Comparison of ENCODE assay signal across 1 cellular context in genomic region chr3:184300377-184300717, GRCh38.
TF ChIP-seq lines count a peak whose summit lies in the region.

No MANE protein-coding gene starts in this region.

TF ChIP-seq in K562, 482 proteins besides CTCF, POLR2A, EP300 and RAD21:
- TF ChIP-seq ILF3 (IDR thresholded peaks at IDR 0.05; ENCODE audit: borderline replicate concordance) (no peak), NFYB (IDR thresholded peaks at IDR 0.05; ENCODE audit: extremely low read depth, insufficient read length) (no peak), ZNF224 (CRISPR knock-in tag; IDR thresholded peaks at IDR 0.05) (0 out of 2 replicates have a peak, but pooled peaks have one; percentile 22), ZNF232 (CRISPR knock-in tag; IDR thresholded peaks at IDR 0.05) (no peak), NR0B1 (IDR thresholded peaks at IDR 0.05; ENCODE audit: partially characterized antibody) (no peak), ZNF24 (IDR thresholded peaks at IDR 0.05) (no peak), TBL1XR1 (IDR thresholded peaks at IDR 0.05; ENCODE audit: low read length in 2 of 2) (no peak), ESRRB (CRISPR knock-in tag; IDR thresholded peaks at IDR 0.05; ENCODE audit: borderline replicate concordance) (no peak), ATF6 (CRISPR knock-in tag; IDR thresholded peaks at IDR 0.05) (0 out of 2 replicates have a peak, but pooled peaks have one; percentile 43), SRF (CRISPR knock-in tag; IDR thresholded peaks at IDR 0.05) (no peak)
- TF ChIP-seq, protein P1, sequence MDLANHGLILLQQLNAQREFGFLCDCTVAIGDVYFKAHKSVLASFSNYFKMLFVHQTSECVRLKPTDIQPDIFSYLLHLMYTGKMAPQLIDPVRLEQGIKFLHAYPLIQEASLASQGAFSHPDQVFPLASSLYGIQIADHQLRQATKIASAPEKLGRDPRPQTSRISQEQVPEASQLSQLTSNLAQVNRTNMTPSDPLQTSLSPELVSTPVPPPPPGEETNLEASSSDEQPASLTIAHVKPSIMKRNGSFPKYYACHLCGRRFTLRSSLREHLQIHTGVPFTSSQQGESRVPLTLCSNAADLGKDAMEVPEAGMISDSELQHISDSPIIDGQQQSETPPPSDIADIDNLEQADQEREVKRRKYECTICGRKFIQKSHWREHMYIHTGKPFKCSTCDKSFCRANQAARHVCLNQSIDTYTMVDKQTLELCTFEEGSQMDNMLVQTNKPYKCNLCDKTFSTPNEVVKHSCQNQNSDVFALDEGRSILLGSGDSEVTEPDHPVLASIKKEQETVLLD (IDR thresholded peaks at IDR 0.05) = no peak
- TF ChIP-seq, protein P2, sequence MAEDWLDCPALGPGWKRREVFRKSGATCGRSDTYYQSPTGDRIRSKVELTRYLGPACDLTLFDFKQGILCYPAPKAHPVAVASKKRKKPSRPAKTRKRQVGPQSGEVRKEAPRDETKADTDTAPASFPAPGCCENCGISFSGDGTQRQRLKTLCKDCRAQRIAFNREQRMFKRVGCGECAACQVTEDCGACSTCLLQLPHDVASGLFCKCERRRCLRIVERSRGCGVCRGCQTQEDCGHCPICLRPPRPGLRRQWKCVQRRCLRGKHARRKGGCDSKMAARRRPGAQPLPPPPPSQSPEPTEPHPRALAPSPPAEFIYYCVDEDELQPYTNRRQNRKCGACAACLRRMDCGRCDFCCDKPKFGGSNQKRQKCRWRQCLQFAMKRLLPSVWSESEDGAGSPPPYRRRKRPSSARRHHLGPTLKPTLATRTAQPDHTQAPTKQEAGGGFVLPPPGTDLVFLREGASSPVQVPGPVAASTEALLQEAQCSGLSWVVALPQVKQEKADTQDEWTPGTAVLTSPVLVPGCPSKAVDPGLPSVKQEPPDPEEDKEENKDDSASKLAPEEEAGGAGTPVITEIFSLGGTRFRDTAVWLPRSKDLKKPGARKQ (CRISPR knock-in tag; IDR thresholded peaks at IDR 0.05) = no peak
